ENCODE assay signal across 15 cellular contexts in genomic region chr2:242011991-242012764, GRCh38.
A peak's percentile ranks its signal among the peaks of the same experiment; 100 is the strongest.
DNase-seq lines count a peak whose midpoint lies in the region; ATAC-seq and TF ChIP-seq lines count a peak whose summit lies in the region.
"Had no signal": no experiment of that assay in that cellular context is flagged by ENCODE, and none has a peak within 500 bp of the region (broad histone marks: within the 10 kb centered on the region; RNA-seq: fewer than 3 reads in every experiment).

No MANE protein-coding gene starts in this region.

- no peak overlapping the region for H3K4me3 ChIP-seq in spleen
- H3K4me3 ChIP-seq: gastrocnemius medialis, GM23338, left lung had no signal

- 77 to 90% (median 84%) methylated on average over 40 of the region's 40 CpGs for WGBS in spleen, 5 donors

- TF ChIP-seq CTCF in CD4-positive, alpha-beta T cell (IDR thresholded peaks at IDR 0.05), result no peak
- TF ChIP-seq CTCF in spleen (IDR thresholded peaks at IDR 0.05 in 8 of 11, conservative IDR thresholded peaks at IDR 0.05 in 3 of 11), result no peak

- no peaks in the 10 kb centered on the region for H3K27me3 Mint-ChIP-seq in CD4-positive, alpha-beta T cell

- no peak for ATAC-seq in CD4-positive, alpha-beta T cell (ENCODE audit: poor library complexity)
- no peak for ATAC-seq in HG03139 (IDR thresholded peaks at IDR 0.05; ENCODE audit: unreplicated experiment)
- ATAC-seq: gastrocnemius medialis, GM23338, left lung had no signal

- TF ChIP-seq POLR2A in spleen (IDR thresholded peaks at IDR 0.05), result no peak
- no peak for TF ChIP-seq POLR2A in erythroblast (IDR thresholded peaks at IDR 0.05; ENCODE audit: low read length)

- H3K36me3 ChIP-seq in spleen, result no peaks in the 10 kb centered on the region
- H3K36me3 ChIP-seq: gastrocnemius medialis, left lung, neutrophil had no signal

- peaks cover 0 to 6% (median 0%) of the 10 kb centered on the region in 6 donors for H3K4me1 ChIP-seq in spleen
- H3K4me1 ChIP-seq: gastrocnemius medialis, left lung had no signal

- peak overlapping the region; percentile 62 for H3K27ac Mint-ChIP-seq in CD4-positive, alpha-beta T cell
- H3K27ac Mint-ChIP-seq: GM23338 had no signal

- intact Hi-C loops in CD4-positive, alpha-beta T cell (cut with DNase I, micrococcal nuclease), result no loop called here
- intact Hi-C loops in spleen (cut with DNase I; ENCODE audit: low total_unique reads), result no loop called here

- POLR2A ChIA-PET in CD4-positive, alpha-beta T cell (lab: Charles Lee), result no interaction called here

- no peaks in the 10 kb centered on the region for H3K27me3 ChIP-seq in CD4-positive, alpha-beta T cell (ENCODE audit: control insufficient read depth, insufficient read depth, low read length)
- H3K27me3 ChIP-seq in spleen (replicated peaks in 1 of 7), result peaks cover 0 to 3% (median 0%) of the 10 kb centered on the region in 7 donors
- H3K27me3 ChIP-seq: gastrocnemius medialis, left lung had no signal

- no peaks in the 10 kb centered on the region for H3K9me3 ChIP-seq in CD4-positive, alpha-beta T cell (ENCODE audit: control insufficient read depth, low read length)
- peaks cover 0 to 3% (median 0%) of the 10 kb centered on the region in 8 donors for H3K9me3 ChIP-seq in spleen
- H3K9me3 ChIP-seq: gastrocnemius medialis, left lung, neutrophil had no signal

- H3K4me1 Mint-ChIP-seq in CD4-positive, alpha-beta T cell (ENCODE audit: low read depth), result peaks cover 9% of the 10 kb centered on the region
- H3K4me1 Mint-ChIP-seq: GM23338 had no signal

- no peak overlapping the region for H3K4me3 Mint-ChIP-seq in CD4-positive, alpha-beta T cell
- H3K4me3 Mint-ChIP-seq: GM23338 had no signal

- H3K9me3 Mint-ChIP-seq in CD4-positive, alpha-beta T cell, result no peaks in the 10 kb centered on the region

- no peaks in the 10 kb centered on the region for H3K36me3 Mint-ChIP-seq in CD4-positive, alpha-beta T cell (ENCODE audit: low read depth)

- CTCF ChIA-PET in CD4-positive, alpha-beta T cell (lab: Charles Lee), result no interaction called here

- no peak for DNase-seq in CD4-positive, alpha-beta T cell
- DNase-seq in NOMO-1 treated with dmso at 0.1 percent for 144 hours (lab: John Stamatoyannopoulos, UW; ENCODE audit: unreplicated experiment), result peak; percentile 13
- DNase-seq in islet precursor cell, result peak; percentile 26
- peak; percentile 56 for DNase-seq in spleen
- DNase-seq in DMS53 treated with DMSO at 0.1 percent for 48 hours (lab: John Stamatoyannopoulos, UW; ENCODE audit: unreplicated experiment), result no peak
- DNase-seq in erythroblast (lab: John Stamatoyannopoulos, UW), result no peak
- DNase-seq: activated CD4-positive, alpha-beta T cell treated with anti-CD3 and anti-CD28 coated beads for 48 hours; amygdala; caudate nucleus; gastrocnemius medialis; left lung; NCI-H1436 had no signal

- H3K27ac ChIP-seq in CD4-positive, alpha-beta T cell (ENCODE audit: low read depth, low read length), result no peak overlapping the region
- H3K27ac ChIP-seq in spleen, result no peak overlapping the region
- H3K27ac ChIP-seq: gastrocnemius medialis, left lung, neutrophil had no signal

Comparison
In these comparisons a context has a peak if more than half of its experiments do, and no peak if none do; other contexts are left out.
1. DNase-seq: peak in NOMO-1 treated with dmso at 0.1 percent for 144 hours (single experiment), islet precursor cell (single experiment) and spleen (single experiment); none in CD4-positive, alpha-beta T cell (0 of 10), DMS53 treated with DMSO at 0.1 percent for 48 hours (single experiment) and erythroblast (0 of 2).